15 cellular contexts compared by ENCODE assay signal in the genomic region with DNA sequence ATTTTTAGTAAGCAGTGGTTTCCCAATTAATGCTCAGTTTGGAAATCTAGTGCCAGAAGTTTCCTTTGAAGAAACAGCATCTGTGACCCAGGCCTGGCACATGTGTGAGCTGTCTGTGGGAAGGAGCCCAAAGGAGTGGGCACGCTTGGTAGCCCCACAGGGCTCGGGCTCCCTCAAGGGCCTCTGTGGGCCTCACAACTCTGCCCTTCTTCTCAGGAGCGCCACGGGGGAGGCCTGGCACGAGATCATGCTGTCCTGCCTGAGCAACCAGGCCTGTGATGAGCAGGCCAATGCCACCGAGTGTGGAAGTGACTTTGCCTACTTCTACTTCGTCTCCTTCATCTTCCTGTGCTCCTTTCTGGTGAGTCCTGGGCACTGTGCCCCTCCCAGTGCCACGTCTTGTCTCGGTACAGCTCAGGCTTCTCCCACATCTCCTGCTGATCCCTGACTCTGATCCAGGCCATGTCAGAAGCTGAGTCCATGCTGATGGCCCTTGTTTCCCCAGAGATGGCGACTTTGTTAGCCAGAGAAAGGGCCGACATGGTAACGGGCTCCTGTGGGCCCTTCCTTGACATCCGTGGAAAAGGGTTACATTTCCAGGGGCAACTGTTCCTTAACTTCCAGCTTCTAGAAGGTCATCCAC.
DNase-seq lines count a peak whose midpoint lies in the region; ATAC-seq and TF ChIP-seq lines count a peak whose summit lies in the region.
"Had no signal": no experiment of that assay in that cellular context is flagged by ENCODE, and none has a peak within 500 bp of the region (broad histone marks: within the 10 kb centered on the region; RNA-seq: fewer than 3 reads in every experiment).

No MANE protein-coding gene starts in this region.

- TF ChIP-seq CTCF in testis (IDR thresholded peaks at IDR 0.05), result no peak

- 91 to 93% methylated on average over 8 to 13 of the region's 13 CpGs for WGBS in testis, 2 donors

- no peak overlapping the region for H3K27ac Mint-ChIP-seq in activated CD4-positive, alpha-beta memory T cell treated with anti-CD3 and anti-CD28 coated beads, Interleukin-2, amount 10 ng/mL, durations not matched to agents 7 days and 5 days
- no peak overlapping the region for H3K27ac Mint-ChIP-seq in activated T-cell treated with anti-CD3 and anti-CD28 coated beads, Interleukin-2, amount 50 U/mL, for 72 hours

- H3K4me1 ChIP-seq in testis, result no peaks in the 10 kb centered on the region
- H3K4me1 ChIP-seq: BLaER1 treated with 17β-estradiol and CSF1 and Interleukin-3, amounts not matched to agents 10 nM and 100 nM had no signal

- H3K4me3 ChIP-seq in testis, result no peak overlapping the region
- H3K4me3 ChIP-seq: BLaER1 treated with 17β-estradiol and CSF1 and Interleukin-3, amounts not matched to agents 10 nM and 100 nM had no signal

- TF ChIP-seq POLR2A in testis (IDR thresholded peaks at IDR 0.05), result no peak

- H3K36me3 Mint-ChIP-seq in activated CD4-positive, alpha-beta memory T cell treated with anti-CD3 and anti-CD28 coated beads, Interleukin-2, amount 10 ng/mL, durations not matched to agents 7 days and 5 days (ENCODE audit: low read depth), result no peaks in the 10 kb centered on the region
- no peaks in the 10 kb centered on the region for H3K36me3 Mint-ChIP-seq in activated T-cell treated with anti-CD3 and anti-CD28 coated beads, Interleukin-2, amount 50 U/mL, for 72 hours (ENCODE audit: insufficient read depth in 2 of 2)

- peak; percentile 13 for DNase-seq in activated CD8-positive, alpha-beta memory T cell treated with anti-CD3 and anti-CD28 coated beads, Interleukin-2, amount 50 U/mL, for 48 hours
- no peak for DNase-seq in activated CD8-positive, alpha-beta memory T cell treated with anti-CD3 and anti-CD28 coated beads, Interleukin-2, amount 50 U/mL, for 4 hours
- DNase-seq in activated CD4-positive, alpha-beta memory T cell treated with anti-CD3 and anti-CD28 coated beads, Interleukin-2, amount 10 ng/mL, durations not matched to agents 7 days and 5 days, result peak; percentile 4
- peak; percentile 73 for DNase-seq in mesenteric fat pad (ENCODE audit: low spot score)
- DNase-seq in testis, result peak; percentile 3
- no peak for DNase-seq in activated T-cell treated with anti-CD3 and anti-CD28 coated beads, Interleukin-2, amount 50 U/mL, for 72 hours
- no peak for DNase-seq in activated T-cell treated with anti-CD3 and anti-CD28 coated beads for 4 hours
- DNase-seq in NCI-H446 (lab: John Stamatoyannopoulos, UW), result no peak
- DNase-seq: 8988T, Kasumi-1, NCI-H1930, NCI-H2171, NCI-H774, Right ventricle myocardium superior had no signal

- CTCF ChIA-PET in activated CD4-positive, alpha-beta memory T cell treated with anti-CD3 and anti-CD28 coated beads, Interleukin-2, amount 10 ng/mL, durations not matched to agents 7 days and 5 days (lab: Charles Lee), result no interaction called here

- POLR2A ChIA-PET in activated CD4-positive, alpha-beta memory T cell treated with anti-CD3 and anti-CD28 coated beads, Interleukin-2, amount 10 ng/mL, durations not matched to agents 7 days and 5 days (lab: Charles Lee), result no interaction called here

- H3K36me3 ChIP-seq in testis (ENCODE audit: low read depth, missing control alignments), result no peaks in the 10 kb centered on the region
- H3K36me3 ChIP-seq: BLaER1 treated with 17β-estradiol and CSF1 and Interleukin-3, amounts not matched to agents 10 nM and 100 nM had no signal

- no peaks in the 10 kb centered on the region for H3K27me3 ChIP-seq in testis
- H3K27me3 ChIP-seq: BLaER1 treated with 17β-estradiol and CSF1 and Interleukin-3, amounts not matched to agents 10 nM and 100 nM had no signal

- H3K9me3 Mint-ChIP-seq in activated CD4-positive, alpha-beta memory T cell treated with anti-CD3 and anti-CD28 coated beads, Interleukin-2, amount 10 ng/mL, durations not matched to agents 7 days and 5 days, result no peaks in the 10 kb centered on the region
- no peaks in the 10 kb centered on the region for H3K9me3 Mint-ChIP-seq in activated T-cell treated with anti-CD3 and anti-CD28 coated beads, Interleukin-2, amount 50 U/mL, for 72 hours

- peaks cover 8% of the 10 kb centered on the region for H3K27me3 Mint-ChIP-seq in activated CD4-positive, alpha-beta memory T cell treated with anti-CD3 and anti-CD28 coated beads, Interleukin-2, amount 10 ng/mL, durations not matched to agents 7 days and 5 days
- H3K27me3 Mint-ChIP-seq in activated T-cell treated with anti-CD3 and anti-CD28 coated beads, Interleukin-2, amount 50 U/mL, for 72 hours (ENCODE audit: low read depth), result peaks cover 15% of the 10 kb centered on the region

- no peak overlapping the region for H3K4me3 Mint-ChIP-seq in activated CD4-positive, alpha-beta memory T cell treated with anti-CD3 and anti-CD28 coated beads, Interleukin-2, amount 10 ng/mL, durations not matched to agents 7 days and 5 days
- H3K4me3 Mint-ChIP-seq in activated T-cell treated with anti-CD3 and anti-CD28 coated beads, Interleukin-2, amount 50 U/mL, for 72 hours, result no peak overlapping the region

- intact Hi-C loops in testis (cut with DNase I; ENCODE audit: low total_unique reads), result no loop called here

- H3K4me1 Mint-ChIP-seq in activated CD4-positive, alpha-beta memory T cell treated with anti-CD3 and anti-CD28 coated beads, Interleukin-2, amount 10 ng/mL, durations not matched to agents 7 days and 5 days, result no peaks in the 10 kb centered on the region
- no peaks in the 10 kb centered on the region for H3K4me1 Mint-ChIP-seq in activated T-cell treated with anti-CD3 and anti-CD28 coated beads, Interleukin-2, amount 50 U/mL, for 72 hours (ENCODE audit: low read depth)

- H3K9me3 ChIP-seq in testis, result no peaks in the 10 kb centered on the region

- ATAC-seq in activated T-cell treated with anti-CD3 and anti-CD28 coated beads, Interleukin-2, amount 50 U/mL, for 72 hours (replicated peaks in 1 of 2), result no peak

- H3K27ac ChIP-seq in testis, result no peak overlapping the region
- H3K27ac ChIP-seq: BLaER1 treated with 17β-estradiol and CSF1 and Interleukin-3, amounts not matched to agents 10 nM and 100 nM had no signal

Comparison
In these comparisons a context has a peak if more than half of its experiments do, and no peak if none do; other contexts are left out.
1. DNase-seq: peak in activated CD8-positive, alpha-beta memory T cell treated with anti-CD3 and anti-CD28 coated beads, Interleukin-2, amount 50 U/mL, for 48 hours (single experiment), activated CD4-positive, alpha-beta memory T cell treated with anti-CD3 and anti-CD28 coated beads, Interleukin-2, amount 10 ng/mL, durations not matched to agents 7 days and 5 days (single experiment), mesenteric fat pad (single experiment) and testis (single experiment); none in activated CD8-positive, alpha-beta memory T cell treated with anti-CD3 and anti-CD28 coated beads, Interleukin-2, amount 50 U/mL, for 4 hours (single experiment), activated T-cell treated with anti-CD3 and anti-CD28 coated beads, Interleukin-2, amount 50 U/mL, for 72 hours (0 of 2), activated T-cell treated with anti-CD3 and anti-CD28 coated beads for 4 hours (single experiment) and NCI-H446 (0 of 2).